Comparison of ENCODE assay signal across 11 cellular contexts in genomic region chr1:81437213-81437612, GRCh38.
DNase-seq lines count a peak whose midpoint lies in the region; ATAC-seq, FAIRE-seq and TF ChIP-seq lines count a peak whose summit lies in the region.
"Had no signal": no experiment of that assay in that cellular context is flagged by ENCODE, and none has a peak within 500 bp of the region (broad histone marks: within the 10 kb centered on the region; RNA-seq: fewer than 3 reads in every experiment).

No MANE protein-coding gene starts in this region.

- no peak overlapping the region for H3K4me3 Mint-ChIP-seq in nephron progenitor cell
- H3K4me3 Mint-ChIP-seq: CD8-positive, alpha-beta memory T cell had no signal

- H3K27ac Mint-ChIP-seq in nephron progenitor cell: peak overlapping the region; percentile 80
- H3K27ac Mint-ChIP-seq: CD8-positive, alpha-beta memory T cell had no signal

- H3K27me3 Mint-ChIP-seq in nephron progenitor cell (ENCODE audit: low read depth, poor library complexity): peaks cover 2% of the 10 kb centered on the region
- H3K27me3 Mint-ChIP-seq: CD8-positive, alpha-beta memory T cell had no signal

- ATAC-seq in GM18868 (IDR thresholded peaks at IDR 0.05; ENCODE audit: unreplicated experiment): no peak

- H3K9ac ChIP-seq in BLaER1 (no peak overlapping the region), SU-DHL-6 (ENCODE audit: low read length) (no peak overlapping the region)

- H3K4me2 ChIP-seq in BLaER1: peak overlapping the region; percentile 71
- H3K4me2 ChIP-seq in SU-DHL-6 (ENCODE audit: low read depth, low read length, poor library complexity, severe bottlenecking): peak overlapping the region; percentile 52
- H3K4me2 ChIP-seq in osteoblast (ENCODE audit: insufficient read depth, low read length): no peak overlapping the region

- H3K4me1 Mint-ChIP-seq in nephron progenitor cell: peaks cover 27% of the 10 kb centered on the region
- H3K4me1 Mint-ChIP-seq: CD8-positive, alpha-beta memory T cell had no signal

- H3K9me3 ChIP-seq in BLaER1 (peaks cover 12% of the 10 kb centered on the region), SU-DHL-6 (ENCODE audit: insufficient read depth, low read length) (peaks cover 9% of the 10 kb centered on the region; the same call in 1 of the 2 replicates), osteoblast (ENCODE audit: low read depth, low read length) (no peaks in the 10 kb centered on the region)

- no peak for TF ChIP-seq CTCF in SU-DHL-6 (IDR thresholded peaks at IDR 0.05; ENCODE audit: insufficient read depth, low read length, poor library complexity, severe bottlenecking)
- no peak for TF ChIP-seq CTCF in nephron progenitor cell (IDR thresholded peaks at IDR 0.05)
- TF ChIP-seq CTCF in osteoblast (IDR thresholded peaks at IDR 0.05; ENCODE audit: extremely low read depth, low read depth, low read length): no peak

- peaks cover 14% of the 10 kb centered on the region for H3K4me1 ChIP-seq in BLaER1
- H3K4me1 ChIP-seq in osteoblast (ENCODE audit: insufficient read depth, low read length): no peaks in the 10 kb centered on the region

- no peaks in the 10 kb centered on the region for H3K27me3 ChIP-seq in BLaER1
- H3K27me3 ChIP-seq in SU-DHL-6 (ENCODE audit: low read length): no peaks in the 10 kb centered on the region
- H3K27me3 ChIP-seq in osteoblast (ENCODE audit: insufficient read depth, low read length): no peaks in the 10 kb centered on the region

- DNase-seq in GM18507 (ENCODE audit: extremely low spot score, insufficient read length, low read depth): no peak
- DNase-seq in nephron progenitor cell: no peak
- DNase-seq in osteoblast (ENCODE audit: insufficient read length, low spot score, missing footprints): no peak
- DNase-seq in T-helper 1 cell: no peak
- DNase-seq: ACHN; CD8-positive, alpha-beta memory T cell; HCEC 1CT; NCI-H69 had no signal

- no peaks in the 10 kb centered on the region for H3K36me3 ChIP-seq in BLaER1
- H3K36me3 ChIP-seq in SU-DHL-6 (ENCODE audit: low read length): no peaks in the 10 kb centered on the region
- H3K36me3 ChIP-seq in osteoblast (ENCODE audit: insufficient read depth, low read length): no peaks in the 10 kb centered on the region

- H4K20me1 ChIP-seq in BLaER1 (no peaks in the 10 kb centered on the region), SU-DHL-6 (ENCODE audit: low read depth, low read length) (no peaks in the 10 kb centered on the region), osteoblast (ENCODE audit: insufficient read depth, low read length) (no peaks in the 10 kb centered on the region)

- FAIRE-seq in GM18507 (lab: Jason Lieb, UNC): peak; percentile 29

- H3K79me2 ChIP-seq in SU-DHL-6 (ENCODE audit: insufficient read depth, low read length) (no peaks in the 10 kb centered on the region), osteoblast (ENCODE audit: insufficient read depth, low read length) (no peaks in the 10 kb centered on the region)

- no peak overlapping the region for H3K4me3 ChIP-seq in BLaER1
- peak overlapping the region; percentile 1 for H3K4me3 ChIP-seq in SU-DHL-6 (ENCODE audit: insufficient read depth, low read length, poor library complexity, severe bottlenecking)
- H3K4me3 ChIP-seq in osteoblast (ENCODE audit: insufficient read depth, low read length): no peak overlapping the region

- no peaks in the 10 kb centered on the region for H3K9me2 ChIP-seq in SU-DHL-6 (replicated peaks; ENCODE audit: insufficient read depth, low read length)

- H3F3A ChIP-seq in SU-DHL-6 (ENCODE audit: insufficient read depth): no peaks in the 10 kb centered on the region

- no peaks in the 10 kb centered on the region for H3K36me3 Mint-ChIP-seq in nephron progenitor cell (ENCODE audit: low read depth)
- H3K36me3 Mint-ChIP-seq: CD8-positive, alpha-beta memory T cell had no signal

- H3K9me3 Mint-ChIP-seq in nephron progenitor cell: no peaks in the 10 kb centered on the region

- H3K27ac ChIP-seq in BLaER1: no peak overlapping the region
- no peak overlapping the region for H3K27ac ChIP-seq in SU-DHL-6 (ENCODE audit: low read depth, low read length)
- no peak overlapping the region for H3K27ac ChIP-seq in osteoblast (ENCODE audit: low read depth, low read length)

- H2AFZ ChIP-seq in SU-DHL-6 (ENCODE audit: low read depth, low read length, severe bottlenecking) (no peak overlapping the region), osteoblast (ENCODE audit: low read length) (no peak overlapping the region)
